12 cellular contexts compared by ENCODE assay signal in the genomic region with DNA sequence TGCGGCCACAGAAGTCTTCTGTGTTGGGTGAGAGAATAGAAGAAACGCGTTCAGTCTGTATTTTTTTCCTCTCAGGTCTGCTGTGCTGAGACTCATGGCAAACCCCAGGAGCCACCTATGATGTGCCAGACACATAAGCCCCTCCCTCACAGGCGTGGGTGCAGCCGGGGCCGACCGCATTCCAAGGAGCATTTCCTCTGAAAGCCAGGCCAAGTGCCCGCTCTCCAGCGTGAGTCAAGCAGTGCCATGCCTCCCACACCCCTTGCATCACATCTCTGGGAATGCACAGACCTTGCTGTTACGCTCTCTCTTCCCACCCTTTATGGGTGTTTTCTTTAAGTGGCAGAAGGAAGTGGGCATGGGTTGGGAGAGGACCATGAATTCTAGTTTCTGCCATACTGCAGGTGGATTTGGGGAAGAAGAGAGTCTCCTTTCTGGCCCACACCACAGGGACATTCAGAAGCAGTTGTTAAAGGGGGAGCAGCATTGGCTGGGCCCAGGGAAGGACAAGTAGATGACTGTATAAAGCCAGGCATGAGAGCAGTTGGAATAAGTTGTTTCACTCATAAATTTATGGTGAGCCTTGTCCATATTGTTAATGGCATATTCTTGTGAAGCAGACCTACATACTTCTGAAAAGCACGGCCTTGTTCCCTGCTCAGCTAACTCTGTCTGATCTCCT. TPM values are rescaled to one million over a fixed set of nuclear protein-coding genes. Genes with fewer than 3 reads are reported as not detected.
A peak's percentile ranks its signal among the peaks of the same experiment; 100 is the strongest.
DNase-seq lines count a peak whose midpoint lies in the region; ATAC-seq and TF ChIP-seq lines count a peak whose summit lies in the region.
"Had no signal": no experiment of that assay in that cellular context is flagged by ENCODE, and none has a peak within 500 bp of the region (broad histone marks: within the 10 kb centered on the region; RNA-seq: fewer than 3 reads in every experiment).

No MANE protein-coding gene starts in this region.

- intact Hi-C loops in Calu3 (cut with micrococcal nuclease; ENCODE audit: unreplicated experiment) (no loop called here), vagina (cut with DNase I) (no loop called here)

- no peaks in the 10 kb centered on the region for H3K4me1 ChIP-seq in vagina

- ATAC-seq in omental fat pad (ENCODE audit: low FRiP score), result peak; percentile 99
- ATAC-seq: activated T-cell treated with anti-CD3 and anti-CD28 coated beads, Interleukin-2, amount 50 U/mL, for 4 hours had no signal

- no peaks in the 10 kb centered on the region for H3K36me3 ChIP-seq in vagina

- H3K36me3 Mint-ChIP-seq in Calu3 (ENCODE audit: insufficient read depth, unreplicated experiment), result no peaks in the 10 kb centered on the region

- no peak for TF ChIP-seq POLR2A in vagina (IDR thresholded peaks at IDR 0.05)

- peaks cover 30% of the 10 kb centered on the region for H3K4me1 Mint-ChIP-seq in Calu3 (ENCODE audit: low read depth, unreplicated experiment)

- H3K4me3 Mint-ChIP-seq in Calu3 (ENCODE audit: low read depth, unreplicated experiment), result peak overlapping the region; percentile 30
- H3K4me3 Mint-ChIP-seq: activated T-cell treated with anti-CD3 and anti-CD28 coated beads, Interleukin-2, amount 50 U/mL, for 4 hours had no signal

- TF ChIP-seq CTCF in Calu3 (IDR thresholded peaks at IDR 0.05; ENCODE audit: unreplicated experiment) (no peak), epithelial cell of esophagus (IDR thresholded peaks at IDR 0.05; ENCODE audit: insufficient read depth, low read depth, low read length, missing control alignments) (no peak), omental fat pad (IDR thresholded peaks at IDR 0.05) (no peak), vagina (IDR thresholded peaks at IDR 0.05) (no peak)

- H3K4me3 ChIP-seq in epithelial cell of esophagus (ENCODE audit: low read length) (no peak overlapping the region), vagina (no peak overlapping the region)

- CTCF ChIA-PET in Calu3 (lab: Charles Lee), result no interaction called here

- TSS peak; percentile 93 for BruUV-seq in Calu3 (replicated peaks; lab: Mats Ljungman, UMichigan)

- no peak overlapping the region for H3K27ac ChIP-seq in vagina

- peak overlapping the region; percentile 95 for H3K27ac Mint-ChIP-seq in Calu3 (ENCODE audit: unreplicated experiment)

- H3K27me3 Mint-ChIP-seq in Calu3 (ENCODE audit: unreplicated experiment), result no peaks in the 10 kb centered on the region

- peak; percentile 88 for DNase-seq in Calu3
- DNase-seq in NCI-H460 (ENCODE audit: extremely low read depth, low read depth), result peak; percentile 87
- peak; percentile 100 for DNase-seq in epithelial cell of esophagus (ENCODE audit: low read depth)
- DNase-seq in omental fat pad (ENCODE audit: low spot score), result peak; percentile 67
- no peak for DNase-seq in stimulated activated CD4-positive, alpha-beta T cell treated with anti-CD3 and anti-CD28 coated beads, Interleukin-1b, Interleukin-23, amount 100 ng/mL, for 48 hours
- no peak for DNase-seq in vagina (ENCODE audit: extremely low spot score in 2 of 2)
- no peak for DNase-seq in NCI-H510A treated with DMSO at 0.1 percent for 48 hours (lab: John Stamatoyannopoulos, UW)
- DNase-seq in NCI-H82 treated with DMSO at 0.1 percent for 48 hours (lab: John Stamatoyannopoulos, UW; ENCODE audit: unreplicated experiment), result no peak
- DNase-seq: activated T-cell treated with anti-CD3 and anti-CD28 coated beads, Interleukin-2, amount 50 U/mL, for 4 hours; NCI-H1436; stimulated activated CD4-positive, alpha-beta T cell treated with anti-CD3 and anti-CD28 coated beads, Interleukin-4, amount 100 ng/mL, for 1 hour; T-helper 1 cell had no signal

- no peaks in the 10 kb centered on the region for H3K9me3 Mint-ChIP-seq in Calu3 (ENCODE audit: low read depth, unreplicated experiment)
- H3K9me3 Mint-ChIP-seq: activated T-cell treated with anti-CD3 and anti-CD28 coated beads, Interleukin-2, amount 50 U/mL, for 4 hours had no signal

- H3K9me3 ChIP-seq in vagina, result no peaks in the 10 kb centered on the region

- no peaks in the 10 kb centered on the region for H3K27me3 ChIP-seq in vagina

RNA-seq across cellular contexts. Expression of a gene that starts 37.1 kb away (rescaled TPM):
- 74.7 and 77.0 TPM in 2 replicates for total RNA-seq in Calu3 (2022)
- 13.6 and 14.2 TPM in 2 replicates for total RNA-seq in NCI-H460 (2014; rRNA removed; shearing (Covaris generic))
- polyA plus RNA-seq in NCI-H460 (2014; cell fraction: nucleus; rRNA removed), result 13.8 and 17.3 TPM in 2 replicates
- not detected for total RNA-seq in omental fat pad
- 19.4 TPM for total RNA-seq in vagina

Comparison
In these comparisons a context has a peak if more than half of its experiments do, and no peak if none do; other contexts are left out.
1. DNase-seq: peak in Calu3 (single experiment), NCI-H460 (single experiment), epithelial cell of esophagus (single experiment) and omental fat pad (single experiment); none in stimulated activated CD4-positive, alpha-beta T cell treated with anti-CD3 and anti-CD28 coated beads, Interleukin-1b, Interleukin-23, amount 100 ng/mL, for 48 hours (single experiment), vagina (0 of 2), NCI-H510A treated with DMSO at 0.1 percent for 48 hours (single experiment) and NCI-H82 treated with DMSO at 0.1 percent for 48 hours (single experiment).
2. RNA of a gene that starts 37.1 kb away (total RNA-seq): 74.7 to 77.0 TPM in Calu3, 19.4 TPM in vagina (single experiment) and 13.6 to 14.2 TPM in NCI-H460; not detected in omental fat pad; every median in the first group is over 10 times any median in the second.